ENCODE assay signal across 29 cellular contexts in the genomic region with DNA sequence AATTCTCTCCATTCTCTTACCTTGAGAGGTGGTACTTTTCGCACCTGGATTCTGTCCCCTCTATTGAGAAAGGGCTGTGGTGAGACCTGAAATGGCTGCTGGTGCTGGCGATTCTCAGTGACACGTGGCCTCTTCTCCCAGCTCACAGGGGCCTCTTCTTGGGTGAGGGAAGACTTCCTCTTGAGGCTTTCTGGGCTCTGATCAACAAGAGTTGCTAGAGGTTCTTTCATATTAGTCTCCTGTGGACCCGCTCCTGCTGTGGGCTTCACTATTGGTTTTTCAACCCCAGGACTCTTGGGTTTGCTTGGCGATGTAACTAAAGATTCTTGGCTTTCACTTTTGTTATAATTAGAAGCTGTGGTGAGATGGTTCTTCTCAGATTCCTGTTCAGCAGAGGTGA.
DNase-seq lines count a peak whose midpoint lies in the region; ATAC-seq and TF ChIP-seq lines count a peak whose summit lies in the region.
"Had no signal": no experiment of that assay in that cellular context is flagged by ENCODE, and none has a peak within 500 bp of the region (broad histone marks: within the 10 kb centered on the region; RNA-seq: fewer than 3 reads in every experiment).

No MANE protein-coding gene starts in this region.

- no peaks in the 10 kb centered on the region for H3K9me3 Mint-ChIP-seq in activated CD4-positive, alpha-beta T cell treated with anti-CD3 and anti-CD28 coated beads for 36 hours (ENCODE audit: low read depth)
- no peaks in the 10 kb centered on the region for H3K9me3 Mint-ChIP-seq in activated CD8-positive, alpha-beta T cell treated with anti-CD3 and anti-CD28 coated beads for 36 hours
- H3K9me3 Mint-ChIP-seq in immature natural killer cell: no peaks in the 10 kb centered on the region
- no peaks in the 10 kb centered on the region for H3K9me3 Mint-ChIP-seq in mesothelial cell of epicardium
- H3K9me3 Mint-ChIP-seq: CD4-positive, alpha-beta T cell; nephron had no signal

- H3K9ac ChIP-seq in KMS-11: no peak overlapping the region
- H3K9ac ChIP-seq: GM23248 had no signal

- peaks cover 23% of the 10 kb centered on the region for H3K4me1 ChIP-seq in KMS-11 (ENCODE audit: low read depth, poor library complexity, severe bottlenecking)
- H3K4me1 ChIP-seq: adrenal gland, breast epithelium had no signal

- CTCF ChIA-PET in activated CD4-positive, alpha-beta T cell treated with anti-CD3 and anti-CD28 coated beads for 36 hours (lab: Charles Lee): interaction anchor here (0.6 kb wide), 2 partner anchors 48 to 1358 kb away, joined by 3 to 5 read pairs; no protein-coding TSS in a partner anchor
- CTCF ChIA-PET in activated CD8-positive, alpha-beta T cell treated with anti-CD3 and anti-CD28 coated beads for 36 hours (lab: Charles Lee): interaction anchor here (0.6 to 1.6 kb wide), 2 partner anchors 39 to 143 kb away, joined by 3 read pairs; no protein-coding TSS in a partner anchor

- no peak for TF ChIP-seq CTCF in KMS-11 (conservative IDR thresholded peaks at IDR 0.05; ENCODE audit: low read depth, low read length)
- no peak for TF ChIP-seq CTCF in activated CD8-positive, alpha-beta T cell treated with anti-CD3 and anti-CD28 coated beads for 36 hours (IDR thresholded peaks at IDR 0.05)
- TF ChIP-seq CTCF in mesothelial cell of epicardium (IDR thresholded peaks at IDR 0.05; ENCODE audit: unreplicated experiment): no peak

- H3K27ac Mint-ChIP-seq in activated CD4-positive, alpha-beta T cell treated with anti-CD3 and anti-CD28 coated beads for 36 hours: peak overlapping the region; percentile 12
- peak overlapping the region; percentile 72 for H3K27ac Mint-ChIP-seq in activated CD8-positive, alpha-beta T cell treated with anti-CD3 and anti-CD28 coated beads for 36 hours
- H3K27ac Mint-ChIP-seq in immature natural killer cell: peak overlapping the region; percentile 22 to 68 (median 30)
- H3K27ac Mint-ChIP-seq in mesothelial cell of epicardium: no peak overlapping the region
- H3K27ac Mint-ChIP-seq: nephron had no signal

- intact Hi-C loops in activated CD4-positive, alpha-beta T cell treated with anti-CD3 and anti-CD28 coated beads for 36 hours (cut with DNase I, micrococcal nuclease): loop anchor here in 1 of 2 experiments (5.0 kb wide), 1 partner anchor 43 kb away; no protein-coding TSS in a partner anchor
- intact Hi-C loops in activated CD8-positive, alpha-beta T cell treated with anti-CD3 and anti-CD28 coated beads for 36 hours (cut with micrococcal nuclease): no loop called here

- H3K27ac ChIP-seq in KMS-11: peak overlapping the region; percentile 21; the same call in 1 of the 2 replicates
- H3K27ac ChIP-seq: adrenal gland, breast epithelium, epithelial cell of prostate, GM23248, VCaP had no signal

- 0 out of 2 replicates have a peak, but pooled peaks cover 5% of the 10 kb centered on the region for H4K20me1 ChIP-seq in KMS-11 (ENCODE audit: insufficient read depth)

- no peaks in the 10 kb centered on the region for H3K27me3 Mint-ChIP-seq in activated CD4-positive, alpha-beta T cell treated with anti-CD3 and anti-CD28 coated beads for 36 hours
- no peaks in the 10 kb centered on the region for H3K27me3 Mint-ChIP-seq in activated CD8-positive, alpha-beta T cell treated with anti-CD3 and anti-CD28 coated beads for 36 hours
- H3K27me3 Mint-ChIP-seq in immature natural killer cell (ENCODE audit: low read depth in 3 of 3) (no peaks in the 10 kb centered on the region), mesothelial cell of epicardium (ENCODE audit: low read depth) (no peaks in the 10 kb centered on the region)
- H3K27me3 Mint-ChIP-seq: CD4-positive, alpha-beta T cell had no signal

- peak overlapping the region; percentile 14; the same call in 1 of the 2 replicates for H3K4me2 ChIP-seq in KMS-11

- no peak for ATAC-seq in activated CD4-positive, alpha-beta T cell treated with anti-CD3 and anti-CD28 coated beads for 36 hours
- peak; percentile 38 for ATAC-seq in activated CD8-positive, alpha-beta T cell treated with anti-CD3 and anti-CD28 coated beads for 36 hours
- ATAC-seq: left ventricle myocardium superior had no signal

- no peak for DNase-seq in activated CD4-positive, alpha-beta T cell treated with anti-CD3 and anti-CD28 coated beads for 36 hours
- no peak for DNase-seq in activated CD4-positive, alpha-beta T cell treated with anti-CD3 and anti-CD28 coated beads for 4 hours
- DNase-seq in activated CD8-positive, alpha-beta T cell treated with anti-CD3 and anti-CD28 coated beads for 36 hours: peak; percentile 21
- no peak for DNase-seq in immature natural killer cell
- DNase-seq in mesothelial cell of epicardium (ENCODE audit: low spot score in 2 of 2, unreplicated experiment in 2 of 2): no peak
- no peak for DNase-seq in NOMO-1 treated with DMSO at 0.1 percent for 48 hours (lab: John Stamatoyannopoulos, UW; ENCODE audit: unreplicated experiment)
- no peak for DNase-seq in DMS53 (lab: John Stamatoyannopoulos, UW)
- DNase-seq: activated CD4-positive, alpha-beta T cell treated with anti-CD3 and anti-CD28 coated beads, Interleukin-2, amount 50 U/mL, for 1 hour; activated gamma-delta T cell treated with Interleukin-2 at 50 U/mL for 16 hours; adrenal gland; CD4-positive, alpha-beta T cell; DMS 273 treated with DMSO at 0.1 percent for 48 hours; GM23248; left ventricle myocardium superior; midbrain; NCI-H1092 treated with DMSO at 0.1 percent for 48 hours; NCI-H187 treated with DMSO at 0.1 percent for 48 hours; NCI-H2227 treated with DMSO at 0.1 percent for 48 hours; NCI-H69; retina; small intestine; stimulated activated CD4-positive, alpha-beta T cell treated with anti-CD3 and anti-CD28 coated beads, Interleukin-1b, Interleukin-23, amount 100 ng/mL, for 48 hours; stimulated activated CD8-positive, alpha-beta memory T cell treated with anti-CD3 and anti-CD28 coated beads, Interleukin-4, amount 100 ng/mL, for 48 hours; trophoblast cell had no signal

- H3K27me3 ChIP-seq in KMS-11 (ENCODE audit: insufficient read depth, low read depth): no peaks in the 10 kb centered on the region
- H3K27me3 ChIP-seq: adrenal gland, breast epithelium had no signal

- peaks cover 44% of the 10 kb centered on the region for H3K36me3 Mint-ChIP-seq in activated CD4-positive, alpha-beta T cell treated with anti-CD3 and anti-CD28 coated beads for 36 hours (ENCODE audit: low read depth)
- H3K36me3 Mint-ChIP-seq in activated CD8-positive, alpha-beta T cell treated with anti-CD3 and anti-CD28 coated beads for 36 hours (ENCODE audit: low read depth): peaks cover 39% of the 10 kb centered on the region
- H3K36me3 Mint-ChIP-seq in immature natural killer cell (peaks cover 20 to 61% (median 35%) of the 10 kb centered on the region in 3 donors), mesothelial cell of epicardium (peaks cover 45% of the 10 kb centered on the region)

- H3K4me3 Mint-ChIP-seq in activated CD4-positive, alpha-beta T cell treated with anti-CD3 and anti-CD28 coated beads for 36 hours: no peak overlapping the region
- H3K4me3 Mint-ChIP-seq in activated CD8-positive, alpha-beta T cell treated with anti-CD3 and anti-CD28 coated beads for 36 hours: no peak overlapping the region
- H3K4me3 Mint-ChIP-seq in immature natural killer cell (peak overlapping the region in 1 of 5 donors; percentile 2), mesothelial cell of epicardium (no peak overlapping the region)
- H3K4me3 Mint-ChIP-seq: CD4-positive, alpha-beta T cell; nephron had no signal

- H3K4me1 Mint-ChIP-seq in activated CD4-positive, alpha-beta T cell treated with anti-CD3 and anti-CD28 coated beads for 36 hours: peaks cover 22% of the 10 kb centered on the region
- H3K4me1 Mint-ChIP-seq in activated CD8-positive, alpha-beta T cell treated with anti-CD3 and anti-CD28 coated beads for 36 hours (ENCODE audit: low read depth): peaks cover 27% of the 10 kb centered on the region
- H3K4me1 Mint-ChIP-seq in immature natural killer cell: peaks cover 7 to 16% of the 10 kb centered on the region in 2 donors
- no peaks in the 10 kb centered on the region for H3K4me1 Mint-ChIP-seq in mesothelial cell of epicardium
- H3K4me1 Mint-ChIP-seq: nephron had no signal

- POLR2A ChIA-PET in activated CD4-positive, alpha-beta T cell treated with anti-CD3 and anti-CD28 coated beads for 36 hours (lab: Charles Lee): interaction anchor here (0.5 kb wide), 1 partner anchor 91 kb away, joined by 3 read pairs; no protein-coding TSS in a partner anchor
- POLR2A ChIA-PET in activated CD8-positive, alpha-beta T cell treated with anti-CD3 and anti-CD28 coated beads for 36 hours (lab: Charles Lee): interaction anchor here (1.4 kb wide), 1 partner anchor 11 kb away, joined by 3 read pairs; no protein-coding TSS in a partner anchor

- no peaks in the 10 kb centered on the region for H3K79me2 ChIP-seq in KMS-11 (ENCODE audit: insufficient read depth, low read depth)

- no peak overlapping the region for H3K4me3 ChIP-seq in KMS-11 (IDR thresholded peaks at IDR 0.05; ENCODE audit: insufficient read depth, low read depth, low read length)
- H3K4me3 ChIP-seq: adrenal gland, breast epithelium, GM23248 had no signal

- no peak overlapping the region for H2AFZ ChIP-seq in KMS-11 (ENCODE audit: low read depth)
- H2AFZ ChIP-seq: GM23248 had no signal

- H3K36me3 ChIP-seq in KMS-11 (ENCODE audit: insufficient read depth): no peaks in the 10 kb centered on the region; the same call in 1 of the 2 replicates
- H3K36me3 ChIP-seq: breast epithelium had no signal
